Comparison of ENCODE assay signal across 19 cellular contexts in the genomic region with DNA sequence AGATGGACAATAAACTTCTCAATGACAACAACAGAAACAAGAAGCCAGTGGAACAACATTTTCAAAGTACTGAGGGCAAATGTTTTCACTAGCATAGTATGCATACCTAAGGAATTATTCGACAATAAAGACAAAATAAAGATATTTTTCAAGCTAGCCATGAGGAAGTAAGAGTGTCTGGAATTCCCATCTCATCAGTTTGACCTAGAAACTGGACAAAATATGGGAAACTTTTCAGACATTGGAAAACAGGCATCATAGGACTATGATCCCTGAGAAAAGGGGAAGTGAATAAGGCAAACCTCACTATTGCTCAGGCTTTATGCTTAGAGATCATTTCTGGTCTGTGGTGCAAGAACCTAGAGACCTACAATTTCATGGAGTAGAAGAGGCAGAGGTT.
DNase-seq lines count a peak whose midpoint lies in the region; ATAC-seq and TF ChIP-seq lines count a peak whose summit lies in the region.
"Had no signal": no experiment of that assay in that cellular context is flagged by ENCODE, and none has a peak within 500 bp of the region (broad histone marks: within the 10 kb centered on the region; RNA-seq: fewer than 3 reads in every experiment).

No MANE protein-coding gene starts in this region.

- H3F3A ChIP-seq in PC-9 (ENCODE audit: insufficient read depth, low read depth): no peaks in the 10 kb centered on the region

- no peaks in the 10 kb centered on the region for H3K36me3 ChIP-seq in PC-9 (ENCODE audit: low read depth)
- H3K36me3 ChIP-seq in upper lobe of right lung: no peaks in the 10 kb centered on the region
- H3K36me3 ChIP-seq: SJSA1, spleen had no signal

- no peak for TF ChIP-seq CTCF in PC-9 (conservative IDR thresholded peaks at IDR 0.05)
- TF ChIP-seq CTCF in fibroblast of pulmonary artery (IDR thresholded peaks at IDR 0.05; ENCODE audit: low read length, missing control alignments): no peak
- no peak for TF ChIP-seq CTCF in upper lobe of right lung (IDR thresholded peaks at IDR 0.05)

- H3K9me3 ChIP-seq in PC-9 (ENCODE audit: insufficient read depth, low read depth): no peaks in the 10 kb centered on the region
- H3K9me3 ChIP-seq in upper lobe of right lung: no peaks in the 10 kb centered on the region
- H3K9me3 ChIP-seq: SJSA1 had no signal

- no peaks in the 10 kb centered on the region for H3K9me2 ChIP-seq in PC-9 (ENCODE audit: insufficient read depth)

- H3K27ac ChIP-seq in PC-9 (peak overlapping the region; percentile 17; the same call in 1 of the 2 replicates), upper lobe of right lung (no peak overlapping the region)
- H3K27ac ChIP-seq: SJSA1, spleen had no signal

- no peaks in the 10 kb centered on the region for H3K27me3 ChIP-seq in PC-9 (ENCODE audit: insufficient read depth, low read depth)
- H3K27me3 ChIP-seq in upper lobe of right lung: no peaks in the 10 kb centered on the region
- H3K27me3 ChIP-seq: SJSA1 had no signal

- no peak overlapping the region for H3K4me3 ChIP-seq in PC-9
- no peak overlapping the region for H3K4me3 ChIP-seq in fibroblast of pulmonary artery (replicated peaks; ENCODE audit: low read depth, low read length)
- no peak overlapping the region for H3K4me3 ChIP-seq in upper lobe of right lung
- H3K4me3 ChIP-seq: GM23338, SJSA1, spleen had no signal

- no peaks in the 10 kb centered on the region for H3K79me2 ChIP-seq in PC-9 (ENCODE audit: low read depth)

- no peak overlapping the region for H2AFZ ChIP-seq in PC-9
- H2AFZ ChIP-seq: GM23338 had no signal

- no TSS peak for BruUV-seq in PC-9 (replicated peaks; lab: Mats Ljungman, UMichigan)

- no peak overlapping the region for H3K4me2 ChIP-seq in PC-9
- H3K4me2 ChIP-seq: GM23338 had no signal

- peak; percentile 89 for DNase-seq in GM04503 (ENCODE audit: low read depth)
- peak in 1 of 2 experiments; percentile 58 for DNase-seq in PC-9
- DNase-seq in fibroblast of pulmonary artery (ENCODE audit: low read depth): peak; percentile 17
- no peak for DNase-seq in upper lobe of right lung
- DNase-seq in NCI-H146 treated with DMSO at 0.1 percent for 48 hours (lab: John Stamatoyannopoulos, UW; ENCODE audit: unreplicated experiment): no peak
- no peak for DNase-seq in globus pallidus (ENCODE audit: low spot score)
- no peak for DNase-seq in NK-92 (lab: John Stamatoyannopoulos, UW; ENCODE audit: unreplicated experiment)
- DNase-seq: activated B cell treated with CpG ODN at 0.5 μM for 24 hours; activated CD4-positive, alpha-beta memory T cell treated with anti-CD3 and anti-CD28 coated beads, Interleukin-2, amount 10 ng/mL, durations not matched to agents 7 days and 5 days; activated naive CD4-positive, alpha-beta T cell treated with anti-CD3 and anti-CD28 coated beads, Interleukin-2, amount 10 ng/mL, durations not matched to agents 7 days and 5 days; activated T-cell treated with anti-CD3 and anti-CD28 coated beads, Interleukin-2, amount 50 U/mL, for 1 hour; CD4-positive, alpha-beta T cell; DMS79; NCI-H1092; NCI-H524 treated with DMSO at 0.1 percent for 48 hours; spleen; substantia nigra had no signal

- H3K4me1 ChIP-seq in PC-9 (replicated peaks; ENCODE audit: insufficient read depth) (no peaks in the 10 kb centered on the region), upper lobe of right lung (no peaks in the 10 kb centered on the region)
- H3K4me1 ChIP-seq: SJSA1, spleen had no signal

- ATAC-seq in upper lobe of right lung: peak; percentile 68
- ATAC-seq: GM23338 had no signal

- intact Hi-C loops in PC-9 (cut with micrococcal nuclease; ENCODE audit: unreplicated experiment) (no loop called here), upper lobe of right lung (cut with DNase I) (no loop called here)

- POLR2A ChIA-PET in PC-9 (lab: Charles Lee; ENCODE audit: unreplicated experiment): interaction anchor here (0.6 to 0.7 kb wide), 2 partner anchors 181 to 1337 kb away, joined by 3 read pairs; no protein-coding TSS in a partner anchor

- CTCF ChIA-PET in PC-9 (lab: Charles Lee): no interaction called here

- H4K20me1 ChIP-seq in PC-9 (ENCODE audit: insufficient read depth): no peaks in the 10 kb centered on the region

Comparison
In these comparisons a context has a peak if more than half of its experiments do, and no peak if none do; other contexts are left out.
1. DNase-seq: peak in GM04503 (single experiment) and fibroblast of pulmonary artery (single experiment); none in upper lobe of right lung (single experiment), NCI-H146 treated with DMSO at 0.1 percent for 48 hours (single experiment), globus pallidus (single experiment) and NK-92 (single experiment).